Comparison of ENCODE assay signal across 8 cellular contexts in the genomic region with DNA sequence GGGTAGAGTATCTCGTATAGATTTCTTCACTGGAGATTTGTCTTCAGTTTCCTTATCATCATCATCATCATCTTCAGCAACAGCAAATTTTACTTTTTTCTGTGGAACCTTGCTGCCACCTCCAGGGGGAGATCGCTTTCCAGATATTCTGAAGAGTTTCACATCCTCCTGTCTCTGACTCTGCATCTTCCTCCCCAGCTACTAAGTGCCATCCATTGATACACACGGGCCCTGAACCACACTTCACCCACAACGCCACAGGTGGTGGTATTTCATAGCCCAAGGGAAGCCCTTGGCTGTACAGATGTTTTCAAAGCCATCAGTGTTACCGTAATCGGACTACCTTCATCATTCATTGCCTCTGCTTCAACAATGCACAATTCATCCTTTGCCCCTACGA.
DNase-seq lines count a peak whose midpoint lies in the region; ATAC-seq, FAIRE-seq and TF ChIP-seq lines count a peak whose summit lies in the region.

No MANE protein-coding gene starts in this region.

- no peaks in the 10 kb centered on the region for H3K27me3 ChIP-seq in Peyer's patch
- H3K27me3 ChIP-seq in small intestine (ENCODE audit: control insufficient read depth in 2 of 2, insufficient read depth in 2 of 2, low read length in 2 of 2): no peaks in the 10 kb centered on the region

- no peak overlapping the region for H3K4me3 ChIP-seq in HFF-Myc (replicated peaks; ENCODE audit: low read depth, low read length)
- H3K4me3 ChIP-seq in Peyer's patch: no peak overlapping the region
- no peak overlapping the region for H3K4me3 ChIP-seq in cardiac fibroblast (replicated peaks in 1 of 2; ENCODE audit: low read depth in 2 of 2, low read length in 2 of 2)
- H3K4me3 ChIP-seq in small intestine (ENCODE audit: low read depth in 1 of 2, low read length in 2 of 2): no peak overlapping the region

- no peak for TF ChIP-seq POLR2A in Peyer's patch (IDR thresholded peaks at IDR 0.05)

- WGBS in small intestine, 3 donors: 66 to 76% (median 66%) methylated on average over 7 of the region's 7 CpGs

- DNase-seq in HFF-Myc (ENCODE audit: extremely low read depth, low read depth) (no peak), Peyer's patch (peak in 2 of 3 donors; percentile 80 to 87), cardiac fibroblast (ENCODE audit: low read depth in 2 of 2) (no peak), sciatic nerve (ENCODE audit: low spot score) (no peak), small intestine (no peak), NCI-H524 (lab: John Stamatoyannopoulos, UW) (no peak)

- H3K36me3 ChIP-seq in Peyer's patch (no peaks in the 10 kb centered on the region), small intestine (ENCODE audit: control insufficient read depth in 2 of 2, insufficient read depth in 2 of 2, low read length in 2 of 2) (peaks cover 0 to 2% of the 10 kb centered on the region in 2 donors)

- FAIRE-seq in small intestine (lab: Jason Lieb, UNC): no peak

- intact Hi-C loops in sciatic nerve (cut with DNase I): no loop called here

- peaks cover 0 to 14% (median 10%) of the 10 kb centered on the region in 4 donors for H3K4me1 ChIP-seq in Peyer's patch
- H3K4me1 ChIP-seq in small intestine (ENCODE audit: control insufficient read depth in 2 of 2, insufficient read depth in 1 of 2, low read depth in 1 of 2, low read length in 1 of 2): no peaks in the 10 kb centered on the region

- peak; percentile 34 for TF ChIP-seq CTCF in HFF-Myc (IDR thresholded peaks at IDR 0.05; ENCODE audit: low read depth, low read length, missing control alignments)
- TF ChIP-seq CTCF in Peyer's patch (IDR thresholded peaks at IDR 0.05): peak; percentile 31 to 82 (median 54)
- peak; percentile 10 for TF ChIP-seq CTCF in cardiac fibroblast (IDR thresholded peaks at IDR 0.05; ENCODE audit: low read depth, low read length)

- ATAC-seq in GM18498 (IDR thresholded peaks at IDR 0.05; ENCODE audit: unreplicated experiment): peak; percentile 62
- ATAC-seq in sciatic nerve: peak; percentile 59
- ATAC-seq in HG02970 (IDR thresholded peaks at IDR 0.05; ENCODE audit: low FRiP score, unreplicated experiment): no peak

- H3K9me3 ChIP-seq in Peyer's patch (no peaks in the 10 kb centered on the region), small intestine (ENCODE audit: control insufficient read depth, low read depth) (no peaks in the 10 kb centered on the region)

- H3K27ac ChIP-seq in Peyer's patch: peak overlapping the region in 1 of 4 donors; percentile 58
- H3K27ac ChIP-seq in small intestine (ENCODE audit: low read depth in 1 of 2, low read length in 1 of 2): peak overlapping the region in 1 of 2 donors; percentile 28

Comparison
In these comparisons a context has a peak if more than half of its experiments do, and no peak if none do; other contexts are left out.
1. DNase-seq: peak in Peyer's patch (2 of 3); none in HFF-Myc (single experiment), cardiac fibroblast (0 of 2), sciatic nerve (single experiment), small intestine (single experiment) and NCI-H524 (0 of 2).
2. Peak in every context shown above with its lines, with median percentiles within 50 percentile points of each other: CTCF ChIP-seq.